In genomic region chr1:26493267-26493666, GRCh38 we compare ENCODE assay signal across 21 cellular contexts.
"Had no signal": no experiment of that assay in that cellular context is flagged by ENCODE, and none has a peak within 500 bp of the region (broad histone marks: within the 10 kb centered on the region; RNA-seq: fewer than 3 reads in every experiment).

No MANE protein-coding gene starts in this region.

- DNase-seq: cortex of kidney; dorsolateral prefrontal cortex; effector CD8-positive, alpha-beta T cell; foreskin melanocyte; heart right ventricle; hypothalamus; mammary epithelial cell; mucosa of descending colon; naive thymus-derived CD8-positive, alpha-beta T cell; sigmoid colon; stimulated activated CD4-positive, alpha-beta T cell treated with anti-CD3 and anti-CD28 coated beads, Interleukin-2, amount 100 ng/mL, for 24 hours; stimulated activated CD4-positive, alpha-beta T cell treated with anti-CD3 and anti-CD28 coated beads, Interleukin-4, amount 100 ng/mL, for 4 hours; stimulated activated naive CD4-positive, alpha-beta T cell; stomach; substantia nigra; transverse colon had no signal

- H3K4me3 Mint-ChIP-seq: naive thymus-derived CD8-positive, alpha-beta T cell had no signal

- H3K9me3 Mint-ChIP-seq: naive thymus-derived CD8-positive, alpha-beta T cell had no signal

- H3K36me3 Mint-ChIP-seq: naive thymus-derived CD8-positive, alpha-beta T cell had no signal

- H3K4me3 ChIP-seq: dorsolateral prefrontal cortex, heart right ventricle, mucosa of descending colon, right atrium auricular region, sigmoid colon, skin epidermis, stomach, thoracic aorta, transverse colon had no signal

- ATAC-seq: heart right ventricle; left lobe of liver; mucosa of descending colon; naive thymus-derived CD8-positive, alpha-beta T cell had no signal

- FAIRE-seq: islet of Langerhans had no signal

- H3K27me3 Mint-ChIP-seq: naive thymus-derived CD8-positive, alpha-beta T cell had no signal
